In genomic region chr18:58865009-58865345, GRCh38 we compare ENCODE assay signal across 10 cellular contexts. TPM values are rescaled to one million over a fixed set of nuclear protein-coding genes. Genes with fewer than 3 reads are reported as not detected.
DNase-seq lines count a peak whose midpoint lies in the region; ATAC-seq and TF ChIP-seq lines count a peak whose summit lies in the region.
"Had no signal": no experiment of that assay in that cellular context is flagged by ENCODE, and none has a peak within 500 bp of the region (broad histone marks: within the 10 kb centered on the region; RNA-seq: fewer than 3 reads in every experiment).

No MANE protein-coding gene starts in this region.

- TF ChIP-seq EP300 in suprapubic skin (IDR thresholded peaks at IDR 0.05) = no peak

- H3K27me3 ChIP-seq in breast epithelium (no peaks in the 10 kb centered on the region), lung (ENCODE audit: control insufficient read depth, insufficient read depth) (no peaks in the 10 kb centered on the region), suprapubic skin (no peaks in the 10 kb centered on the region)

- peak; percentile 80 for DNase-seq in NCI-H2227 treated with DMSO at 0.1 percent for 48 hours (lab: John Stamatoyannopoulos, UW)
- DNase-seq in NCI-H2227 (lab: John Stamatoyannopoulos, UW; ENCODE audit: unreplicated experiment) = no peak
- no peak for DNase-seq in breast epithelium (ENCODE audit: low spot score in 2 of 2)
- DNase-seq in lung (ENCODE audit: low spot score) = no peak
- no peak for DNase-seq in suprapubic skin (ENCODE audit: low spot score in 2 of 2)
- DNase-seq in omental fat pad (ENCODE audit: low spot score) = no peak
- no peak for DNase-seq in ACHN
- DNase-seq: activated effector memory CD4-positive, alpha-beta T cell treated with Interleukin-2 at 50 U/mL for 16 hours; stimulated activated naive CD8-positive, alpha-beta T cell treated with anti-CD3 and anti-CD28 coated beads, Interleukin-15, Interleukin-2, amounts not matched to agents 100 U/mL and 50 U/mL, for 24 hours had no signal

- H3K4me3 ChIP-seq in breast epithelium = peak overlapping the region in 2 of 3 donors; percentile 58 to 79
- no peak overlapping the region for H3K4me3 ChIP-seq in lung
- H3K4me3 ChIP-seq in suprapubic skin = peak overlapping the region; percentile 64

- H3K27ac ChIP-seq in breast epithelium (peak overlapping the region; percentile 98), lung (ENCODE audit: low read depth in 1 of 2, low read length in 1 of 2) (peak overlapping the region; percentile 94 to 95), suprapubic skin (peak overlapping the region; percentile 96)

- H3K9me3 ChIP-seq in breast epithelium (no peaks in the 10 kb centered on the region), lung (ENCODE audit: control insufficient read depth in 2 of 2, insufficient read depth in 1 of 2, low read length in 1 of 2) (no peaks in the 10 kb centered on the region), suprapubic skin (no peaks in the 10 kb centered on the region)

- WGBS in lung, 2 donors = 49 to 63% methylated on average over 1 of the region's 1 CpG
- 23% methylated on average over 1 of the region's 1 CpG for WGBS in suprapubic skin

- TF ChIP-seq POLR2A in breast epithelium (IDR thresholded peaks at IDR 0.05) = no peak
- no peak for TF ChIP-seq POLR2A in suprapubic skin (IDR thresholded peaks at IDR 0.05)

- TF ChIP-seq CTCF in breast epithelium (IDR thresholded peaks at IDR 0.05) = no peak
- no peak for TF ChIP-seq CTCF in lung (IDR thresholded peaks at IDR 0.05; ENCODE audit: control extremely low read depth, extremely low read depth)
- TF ChIP-seq CTCF in suprapubic skin (IDR thresholded peaks at IDR 0.05) = no peak
- no peak for TF ChIP-seq CTCF in omental fat pad (IDR thresholded peaks at IDR 0.05)

- H3K4me1 ChIP-seq in breast epithelium (peaks cover 5 to 15% of the 10 kb centered on the region in 2 donors), lung (ENCODE audit: control insufficient read depth in 2 of 2, insufficient read depth in 2 of 2, low read length in 2 of 2) (peaks cover 12 to 25% of the 10 kb centered on the region in 2 donors), suprapubic skin (peaks cover 71% of the 10 kb centered on the region)

- H3K36me3 ChIP-seq in breast epithelium = no peaks in the 10 kb centered on the region
- H3K36me3 ChIP-seq in lung (ENCODE audit: control insufficient read depth in 2 of 2, insufficient read depth in 2 of 2, low read length in 2 of 2) = peaks cover 4 to 7% of the 10 kb centered on the region in 2 donors
- peaks cover 5% of the 10 kb centered on the region for H3K36me3 ChIP-seq in suprapubic skin

- ATAC-seq in lung (ENCODE audit: insufficient read depth, low FRiP score) (no peak), omental fat pad (ENCODE audit: low FRiP score) (no peak), GM21360 (IDR thresholded peaks at IDR 0.05; ENCODE audit: unreplicated experiment) (no peak)
- ATAC-seq: stimulated activated naive CD8-positive, alpha-beta T cell treated with anti-CD3 and anti-CD28 coated beads, Interleukin-15, Interleukin-2, amounts not matched to agents 100 U/mL and 50 U/mL, for 24 hours had no signal

- intact Hi-C loops in breast epithelium (cut with DNase I; ENCODE audit: low total_unique reads) = no loop called here

- in situ Hi-C loops in ACHN (cut with HindIII; ENCODE audit: low pct_ligation_motif_present, low pct_unique_long_range_greater_than_20kb, low sequenced_read_pairs) = no loop called here

RNA-seq across cellular contexts. Expression of gene ZNF532, which starts 0.3 kb away (rescaled TPM):
- total RNA-seq in breast epithelium (10 to 100 TPM; 55.5 to 71.7 (median 62.3) TPM), lung (100 to 1,000 TPM in 1 of 2 donors, 10 to 100 TPM in 1; 56.6 to 128 TPM), suprapubic skin (10 to 100 TPM; 31.1 to 58.5 (median 51.7) TPM), omental fat pad (10 to 100 TPM; 41.7 to 73.6 (median 53.3) TPM)
- polyA plus RNA-seq in lung = 10 to 100 TPM; 12.3 to 20.5 TPM
